Comparison of ENCODE assay signal across 8 cellular contexts in the genomic region with DNA sequence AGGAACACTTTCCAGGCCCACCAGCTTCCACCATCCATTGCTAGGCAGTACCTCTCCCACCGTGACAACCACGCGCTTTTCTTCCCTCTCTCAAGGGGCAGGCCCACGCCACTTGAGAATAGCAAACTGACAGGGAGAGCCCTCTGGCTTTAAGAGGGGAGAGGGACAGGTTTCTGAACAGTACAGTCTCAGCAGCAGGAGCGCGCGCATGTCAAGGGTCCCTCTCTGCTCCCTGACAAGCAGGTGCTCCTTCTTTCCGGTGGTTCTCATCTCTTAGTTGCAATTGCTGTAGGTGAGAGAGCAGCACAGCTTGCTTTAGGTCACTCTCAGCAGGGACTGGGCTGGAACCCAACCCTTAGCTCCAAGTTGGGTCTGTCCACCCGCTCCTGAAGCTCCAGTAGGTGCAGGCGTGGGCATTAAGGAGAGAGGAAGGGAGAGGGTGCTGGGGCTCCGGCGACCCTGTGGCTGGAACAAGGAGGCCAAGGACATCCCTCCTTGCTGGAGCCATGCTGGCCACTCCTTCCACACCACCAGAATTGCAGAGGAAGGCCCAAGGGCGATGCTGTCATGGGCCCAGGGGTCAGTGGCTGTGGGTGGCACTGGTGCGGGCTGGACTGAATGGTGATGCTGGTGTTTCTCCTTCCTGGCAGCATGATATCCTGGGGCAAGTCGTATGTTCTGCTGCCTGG. TPM values are rescaled to one million over a fixed set of nuclear protein-coding genes. Genes with fewer than 3 reads are reported as not detected.
DNase-seq lines count a peak whose midpoint lies in the region; ATAC-seq and TF ChIP-seq lines count a peak whose summit lies in the region.

No MANE protein-coding gene starts in this region.

- H3K27ac Mint-ChIP-seq in endothelial cell (ENCODE audit: unreplicated experiment): peak overlapping the region; percentile 63
- H3K27ac Mint-ChIP-seq in naive thymus-derived CD4-positive, alpha-beta T cell: peak overlapping the region; percentile 84 to 96 (median 93)

- H3F3A ChIP-seq in PC-3 (ENCODE audit: low read length, unreplicated experiment): no peaks in the 10 kb centered on the region

- H3K27ac ChIP-seq in PC-3 (ENCODE audit: low read length): no peak overlapping the region
- H3K27ac ChIP-seq in naive thymus-derived CD4-positive, alpha-beta T cell (ENCODE audit: low read depth, low read length): peak overlapping the region; percentile 92

- peak overlapping the region; percentile 96 for H3K4me2 ChIP-seq in PC-3 (ENCODE audit: low read length)

- ATAC-seq in PC-3 (no peak), HG03039 (IDR thresholded peaks at IDR 0.05; ENCODE audit: unreplicated experiment) (no peak)
- ATAC-seq in naive thymus-derived CD4-positive, alpha-beta T cell: no peak

- H3K9ac ChIP-seq in PC-3 (ENCODE audit: low read length): peak overlapping the region; percentile 98

- H3K4me3 ChIP-seq in PC-3 (ENCODE audit: low read length): peak overlapping the region; percentile 73
- peak overlapping the region; percentile 76 for H3K4me3 ChIP-seq in naive thymus-derived CD4-positive, alpha-beta T cell (ENCODE audit: low read length)

- intact Hi-C loops in PC-3 (cut with micrococcal nuclease): loop anchor here (10.0 kb wide), 3 partner anchors 253 to 403 kb away; no protein-coding TSS in a partner anchor
- intact Hi-C loops in naive thymus-derived CD4-positive, alpha-beta T cell (cut with micrococcal nuclease): loop anchor here (2.0 to 10.0 kb wide), 12 partner anchors 15 to 1940 kb away; partner anchors contain the start of genes CARD19 (in 1 of the 2), IPPK (in 1 of the 2), NINJ1 (in 1 of the 2) and ZNF484 (in 1 of the 2)

- no peaks in the 10 kb centered on the region for H3K9me3 Mint-ChIP-seq in endothelial cell (ENCODE audit: unreplicated experiment)
- peaks cover 0 to 4% (median 0%) of the 10 kb centered on the region in 11 donors for H3K9me3 Mint-ChIP-seq in naive thymus-derived CD4-positive, alpha-beta T cell

- no peaks in the 10 kb centered on the region for H3K9me2 ChIP-seq in PC-3 (replicated peaks; ENCODE audit: low read length)

- H3K4me1 ChIP-seq in PC-3 (ENCODE audit: insufficient read depth, low read length): peaks cover 7% of the 10 kb centered on the region
- H3K4me1 ChIP-seq in naive thymus-derived CD4-positive, alpha-beta T cell (ENCODE audit: control insufficient read depth in 2 of 2, insufficient read depth in 2 of 2, low read length in 2 of 2): peaks cover 8 to 9% of the 10 kb centered on the region in 2 donors

- no peaks in the 10 kb centered on the region for H3K9me3 ChIP-seq in PC-3 (ENCODE audit: low read length)
- H3K9me3 ChIP-seq in naive thymus-derived CD4-positive, alpha-beta T cell (ENCODE audit: control insufficient read depth in 2 of 3, low read length in 3 of 3): no peaks in the 10 kb centered on the region

- no peaks in the 10 kb centered on the region for H4K20me1 ChIP-seq in PC-3 (ENCODE audit: low read length)

- DNase-seq in NCI-H82 (lab: John Stamatoyannopoulos, UW) (peak; percentile 42), NCI-H82 treated with DMSO at 0.1 percent for 48 hours (lab: John Stamatoyannopoulos, UW; ENCODE audit: unreplicated experiment) (no peak), PC-3 (no peak), endothelial cell (ENCODE audit: low spot score) (no peak), OCI-M2 (lab: John Stamatoyannopoulos, UW; ENCODE audit: unreplicated experiment) (no peak), NCI-H2196 (lab: John Stamatoyannopoulos, UW; ENCODE audit: unreplicated experiment) (no peak)
- DNase-seq in naive thymus-derived CD4-positive, alpha-beta T cell: peak in 2 of 9 donors; percentile 18 to 19

- H3K36me3 ChIP-seq in PC-3 (ENCODE audit: low read depth, low read length): no peaks in the 10 kb centered on the region; the same call in 1 of the 2 replicates
- peaks cover 0 to 20% (median 10%) of the 10 kb centered on the region in 3 experiments for H3K36me3 ChIP-seq in naive thymus-derived CD4-positive, alpha-beta T cell (ENCODE audit: control insufficient read depth in 2 of 3, insufficient read depth in 3 of 3, low read length in 3 of 3)

- H2AFZ ChIP-seq in PC-3 (ENCODE audit: low read length): no peak overlapping the region

- H3K79me2 ChIP-seq in PC-3 (ENCODE audit: low read length): no peaks in the 10 kb centered on the region

- no peaks in the 10 kb centered on the region for H3K27me3 Mint-ChIP-seq in endothelial cell (ENCODE audit: unreplicated experiment)
- no peaks in the 10 kb centered on the region for H3K27me3 Mint-ChIP-seq in naive thymus-derived CD4-positive, alpha-beta T cell

- no TSS peak for BruUV-seq in PC-3 (replicated peaks; lab: Mats Ljungman, UMichigan)

- peaks cover 24% of the 10 kb centered on the region for H3K36me3 Mint-ChIP-seq in endothelial cell (ENCODE audit: low read depth, unreplicated experiment)
- H3K36me3 Mint-ChIP-seq in naive thymus-derived CD4-positive, alpha-beta T cell: peaks cover 0 to 26% (median 10%) of the 10 kb centered on the region in 5 donors

- POLR2A ChIA-PET in PC-3 (lab: Charles Lee; ENCODE audit: unreplicated experiment): interaction anchor here (0.6 kb wide), 2 partner anchors 15 to 411 kb away, joined by 3 read pairs; no protein-coding TSS in a partner anchor
- POLR2A ChIA-PET in naive thymus-derived CD4-positive, alpha-beta T cell (lab: Charles Lee): interaction anchor here (0.9 to 1.9 kb wide), 6 partner anchors 8 to 424 kb away, joined by 3 to 24 read pairs (median 4); partner anchors contain the start of genes FAM120AOS and PHF2

- TF ChIP-seq CTCF in PC-3 (conservative IDR thresholded peaks at IDR 0.05; ENCODE audit: low read depth, low read length) (no peak), endothelial cell (IDR thresholded peaks at IDR 0.05; ENCODE audit: unreplicated experiment) (no peak)

- CTCF ChIA-PET in PC-3 (lab: Charles Lee): no interaction called here
- CTCF ChIA-PET in naive thymus-derived CD4-positive, alpha-beta T cell (lab: Charles Lee): interaction anchor here (1.9 kb wide), 1 partner anchor 8 kb away, joined by 9 read pairs; no protein-coding TSS in a partner anchor

- no peaks in the 10 kb centered on the region for H3K27me3 ChIP-seq in PC-3 (ENCODE audit: low read length)
- H3K27me3 ChIP-seq in naive thymus-derived CD4-positive, alpha-beta T cell (ENCODE audit: control insufficient read depth in 2 of 2, insufficient read depth in 2 of 2, low read length in 2 of 2): no peaks in the 10 kb centered on the region

- H3K4me3 Mint-ChIP-seq in endothelial cell (ENCODE audit: unreplicated experiment): peak overlapping the region; percentile 76
- H3K4me3 Mint-ChIP-seq in naive thymus-derived CD4-positive, alpha-beta T cell: peak overlapping the region; percentile 80 to 91 (median 86)

- H3K4me1 Mint-ChIP-seq in endothelial cell (ENCODE audit: unreplicated experiment): peaks cover 10% of the 10 kb centered on the region
- peaks cover 10 to 27% (median 20%) of the 10 kb centered on the region in 7 donors for H3K4me1 Mint-ChIP-seq in naive thymus-derived CD4-positive, alpha-beta T cell

RNA-seq across cellular contexts. Expression of gene PHF2, which starts 9.0 kb away (rescaled TPM):
- total RNA-seq in PC-3 (2014; rRNA removed) (10.6 and 12.0 TPM in 2 replicates), endothelial cell (ENCODE audit: unreplicated experiment) (20.9 TPM)
- total RNA-seq in naive thymus-derived CD4-positive, alpha-beta T cell: 10 to 100 TPM; 23.2 to 39.3 (median 29.6) TPM
- 1 to 10 TPM; 1.0 to 3.5 TPM for polyA plus RNA-seq in naive thymus-derived CD4-positive, alpha-beta T cell
